Comparison of ENCODE assay signal across 8 cellular contexts in genomic region chr10:124916585-124917167, GRCh38.
A peak's percentile ranks its signal among the peaks of the same experiment; 100 is the strongest.
DNase-seq lines count a peak whose midpoint lies in the region; ATAC-seq, FAIRE-seq and TF ChIP-seq lines count a peak whose summit lies in the region.

No MANE protein-coding gene starts in this region.

- H3K36me3 Mint-ChIP-seq in central memory CD8-positive, alpha-beta T cell (ENCODE audit: insufficient read depth): peaks cover 21% of the 10 kb centered on the region

- in situ Hi-C loops in GM18951 (cut with MboI; ENCODE audit: low sequenced_read_pairs, unreplicated experiment): no loop called here

- peak; percentile 57 for DNase-seq in AG09309 (ENCODE audit: low read depth)
- peak; percentile 92 for DNase-seq in NCI-H345 (lab: John Stamatoyannopoulos, UW)
- peak; percentile 91 for DNase-seq in activated CD4-positive, CD25-positive, alpha-beta regulatory T cell treated with anti-CD3 and anti-CD28 coated beads, Interleukin-2, amount 50 U/mL, for 16 hours (ENCODE audit: low read depth, low spot score)
- DNase-seq in central memory CD8-positive, alpha-beta T cell (ENCODE audit: low spot score in 2 of 2): peak; percentile 93 to 96
- peak; percentile 95 to 96 for DNase-seq in stimulated activated CD4-positive, alpha-beta T cell treated with anti-CD3 and anti-CD28 coated beads, Interleukin-12 subunit alpha, Interleukin-12 subunit beta, amount 100 ng/mL, for 24 hours (ENCODE audit: low read depth in 2 of 2)

- peak overlapping the region; percentile 84 for H3K4me3 ChIP-seq in AG09309 (ENCODE audit: control insufficient read depth, low read depth, low read length)

- no peak for TF ChIP-seq CTCF in AG09309 (IDR thresholded peaks at IDR 0.05; ENCODE audit: control insufficient read depth, insufficient read depth, low read depth, low read length, missing control alignments)

- peak; percentile 95 for TF ChIP-seq POLR2A in GM18951 (IDR thresholded peaks at IDR 0.05; ENCODE audit: extremely low read depth, insufficient read depth, insufficient read length)

- FAIRE-seq in islet of Langerhans (lab: Jason Lieb, UNC): peak; percentile 17

- no peaks in the 10 kb centered on the region for H3K9me3 Mint-ChIP-seq in central memory CD8-positive, alpha-beta T cell

- H3K27me3 Mint-ChIP-seq in central memory CD8-positive, alpha-beta T cell: peaks cover 12% of the 10 kb centered on the region

- ATAC-seq in HG03175 (IDR thresholded peaks at IDR 0.05; ENCODE audit: unreplicated experiment): peak; percentile 96
- ATAC-seq in central memory CD8-positive, alpha-beta T cell (replicated peaks; ENCODE audit: extremely low read depth, poor library complexity, severe bottlenecking): peak; percentile 96

- peak overlapping the region; percentile 93 for H3K27ac Mint-ChIP-seq in central memory CD8-positive, alpha-beta T cell (ENCODE audit: low read depth)

- peak overlapping the region; percentile 92 for H3K4me3 Mint-ChIP-seq in central memory CD8-positive, alpha-beta T cell

- peaks cover 30% of the 10 kb centered on the region for H3K4me1 Mint-ChIP-seq in central memory CD8-positive, alpha-beta T cell

Comparison
In these comparisons a context has a peak if more than half of its experiments do, and no peak if none do; other contexts are left out.
1. Peak in every context shown above with its lines: DNase-seq, ATAC-seq and H3K4me3 ChIP-seq.